Comparison of ENCODE assay signal across 9 cellular contexts in genomic region chr9:79812099-79812498, GRCh38.
DNase-seq lines count a peak whose midpoint lies in the region; ATAC-seq and TF ChIP-seq lines count a peak whose summit lies in the region.
"Had no signal": no experiment of that assay in that cellular context is flagged by ENCODE, and none has a peak within 500 bp of the region (broad histone marks: within the 10 kb centered on the region; RNA-seq: fewer than 3 reads in every experiment).

No MANE protein-coding gene starts in this region.

- no peak for TF ChIP-seq CTCF in fibroblast of mammary gland (conservative IDR thresholded peaks at IDR 0.05; ENCODE audit: control insufficient read depth, insufficient read depth, low read depth, low read length)

- DNase-seq in ELR (ENCODE audit: low read depth), result peak; percentile 7
- peak; percentile 24 for DNase-seq in fibroblast of mammary gland (ENCODE audit: low read depth)
- no peak for DNase-seq in retina
- no peak for DNase-seq in amniotic stem cell (lab: John Stamatoyannopoulos, UW)
- DNase-seq in HEK293T (ENCODE audit: extremely low spot score), result no peak
- DNase-seq: gastrocnemius medialis had no signal

- H3K27me3 Mint-ChIP-seq in IgD-negative memory B cell, result no peaks in the 10 kb centered on the region

- H3K4me3 ChIP-seq in fibroblast of mammary gland (ENCODE audit: control insufficient read depth, low read depth, low read length), result no peak overlapping the region

- H3K9me3 Mint-ChIP-seq in IgD-negative memory B cell, result no peaks in the 10 kb centered on the region

- peaks cover 35 to 51% (median 46%) of the 10 kb centered on the region in 3 donors for H3K4me1 Mint-ChIP-seq in IgD-negative memory B cell

- peak overlapping the region; percentile 18 to 83 (median 76) for H3K4me3 Mint-ChIP-seq in IgD-negative memory B cell

- no peaks in the 10 kb centered on the region for H3K36me3 Mint-ChIP-seq in IgD-negative memory B cell

- POLR2A ChIA-PET in HEK293T (lab: Yijun Ruan, JAX), result no interaction called here

- ATAC-seq in GM21447 (IDR thresholded peaks at IDR 0.05; ENCODE audit: unreplicated experiment) (peak; percentile 13), HG03342 (IDR thresholded peaks at IDR 0.05; ENCODE audit: unreplicated experiment) (no peak)
- ATAC-seq: gastrocnemius medialis had no signal

- peak overlapping the region in 2 of 3 donors; percentile 13 to 74 for H3K27ac Mint-ChIP-seq in IgD-negative memory B cell

- CTCF ChIA-PET in HEK293T (lab: Yijun Ruan, JAX), result no interaction called here

TF ChIP-seq in HEK293T, 16 proteins besides CTCF, POLR2A, EP300 and RAD21:
- TF ChIP-seq ZNF384 (IDR thresholded peaks at IDR 0.05) (no peak), LEF1 (IDR thresholded peaks at IDR 0.05; ENCODE audit: borderline replicate concordance) (no peak), FOXK2 (IDR thresholded peaks at IDR 0.05) (no peak), BHLHE40 (IDR thresholded peaks at IDR 0.05; ENCODE audit: borderline replicate concordance) (no peak), FOXM1 (IDR thresholded peaks at IDR 0.05; ENCODE audit: borderline replicate concordance) (no peak), PKNOX1 (IDR thresholded peaks at IDR 0.05) (no peak), FOXA1 (IDR thresholded peaks at IDR 0.05) (no peak), ELF4 (IDR thresholded peaks at IDR 0.05) (no peak), CTBP1 (IDR thresholded peaks at IDR 0.05; ENCODE audit: borderline replicate concordance) (no peak), SP1 (IDR thresholded peaks at IDR 0.05) (no peak), TARDBP (IDR thresholded peaks at IDR 0.05) (no peak), NFRKB (IDR thresholded peaks at IDR 0.05) (no peak), HDGF (IDR thresholded peaks at IDR 0.05; ENCODE audit: borderline replicate concordance) (no peak), ARNT (IDR thresholded peaks at IDR 0.05) (no peak), L3MBTL2 (conservative IDR thresholded peaks at IDR 0.05) (no peak), SUZ12 (IDR thresholded peaks at IDR 0.05) (no peak)

Comparison
In these comparisons a context has a peak if more than half of its experiments do, and no peak if none do; other contexts are left out.
1. DNase-seq: peak in ELR (single experiment) and fibroblast of mammary gland (single experiment); none in retina (single experiment), amniotic stem cell (single experiment) and HEK293T (single experiment).